ENCODE assay signal across 8 cellular contexts in the genomic region with DNA sequence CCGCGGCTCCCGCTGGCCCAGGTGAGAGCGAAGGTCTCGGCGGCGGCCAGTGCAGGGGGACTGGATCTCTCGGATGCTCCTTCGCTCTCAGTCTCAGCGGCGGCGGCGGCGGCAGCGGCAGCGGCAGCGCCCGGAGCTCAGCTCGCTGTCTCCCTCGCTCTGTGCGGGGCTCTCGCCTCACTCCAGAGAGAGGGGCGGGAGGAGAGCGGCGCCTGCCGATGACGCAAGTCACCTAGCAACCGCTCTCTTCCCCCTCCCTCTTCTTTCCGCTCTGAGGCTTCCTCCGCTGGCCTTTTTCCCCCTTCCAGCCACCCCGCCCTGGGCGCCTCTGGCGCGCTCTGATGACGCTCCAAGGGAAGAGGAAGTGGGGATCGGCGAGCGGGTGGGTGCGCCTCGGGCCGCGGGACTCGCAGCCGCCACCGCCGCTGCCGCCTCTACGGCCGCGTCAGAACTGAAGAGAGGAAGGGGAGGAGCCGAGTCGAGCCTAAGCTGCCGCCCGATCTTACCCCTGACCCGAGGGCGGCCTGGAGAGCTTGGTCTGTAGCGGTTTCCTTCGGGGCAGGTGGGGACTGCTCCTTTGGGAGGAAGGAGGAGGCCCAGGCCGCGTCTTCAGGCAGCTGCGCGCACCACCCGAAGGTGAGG. TPM values are rescaled to one million over a fixed set of nuclear protein-coding genes. Genes with fewer than 3 reads are reported as not detected.
A peak's percentile ranks its signal among the peaks of the same experiment; 100 is the strongest.
DNase-seq lines count a peak whose midpoint lies in the region; ATAC-seq and TF ChIP-seq lines count a peak whose summit lies in the region.

A gene with protein sequence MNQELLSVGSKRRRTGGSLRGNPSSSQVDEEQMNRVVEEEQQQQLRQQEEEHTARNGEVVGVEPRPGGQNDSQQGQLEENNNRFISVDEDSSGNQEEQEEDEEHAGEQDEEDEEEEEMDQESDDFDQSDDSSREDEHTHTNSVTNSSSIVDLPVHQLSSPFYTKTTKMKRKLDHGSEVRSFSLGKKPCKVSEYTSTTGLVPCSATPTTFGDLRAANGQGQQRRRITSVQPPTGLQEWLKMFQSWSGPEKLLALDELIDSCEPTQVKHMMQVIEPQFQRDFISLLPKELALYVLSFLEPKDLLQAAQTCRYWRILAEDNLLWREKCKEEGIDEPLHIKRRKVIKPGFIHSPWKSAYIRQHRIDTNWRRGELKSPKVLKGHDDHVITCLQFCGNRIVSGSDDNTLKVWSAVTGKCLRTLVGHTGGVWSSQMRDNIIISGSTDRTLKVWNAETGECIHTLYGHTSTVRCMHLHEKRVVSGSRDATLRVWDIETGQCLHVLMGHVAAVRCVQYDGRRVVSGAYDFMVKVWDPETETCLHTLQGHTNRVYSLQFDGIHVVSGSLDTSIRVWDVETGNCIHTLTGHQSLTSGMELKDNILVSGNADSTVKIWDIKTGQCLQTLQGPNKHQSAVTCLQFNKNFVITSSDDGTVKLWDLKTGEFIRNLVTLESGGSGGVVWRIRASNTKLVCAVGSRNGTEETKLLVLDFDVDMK (minus strand): TSS at position 190 of the 642 bp plus-strand sequence. CDS start 124,289 bp downstream, outside the sequence.

- H3K79me2 ChIP-seq in parathyroid adenoma = peaks cover 19% of the 10 kb centered on the region

- DNase-seq in GM12864 (ENCODE audit: low read depth) (peak; percentile 97), NCI-H1417 (lab: John Stamatoyannopoulos, UW) (peak; percentile 92 to 99 (median 99)), SW 1271 (lab: John Stamatoyannopoulos, UW) (peak; percentile 77 to 94), Right ventricle myocardium superior (peak; percentile 99), tibial nerve (ENCODE audit: low spot score in 2 of 2) (peak; percentile 97 to 98)
- peak; percentile 98 for DNase-seq in activated naive CD8-positive, alpha-beta T cell treated with anti-CD3 and anti-CD28 coated beads, Interleukin-2, amount 50 U/mL, for 16 hours (ENCODE audit: low read depth, low spot score)

- peak within 1 kb of the TSS; percentile 78 for H3K4me2 ChIP-seq in parathyroid adenoma (ENCODE audit: low read length)

- no peaks in the 10 kb centered on the region for H3K9me3 ChIP-seq in parathyroid adenoma (ENCODE audit: control insufficient read depth, low read length)
- peaks cover 0 to 8% (median 0%) of the 10 kb centered on the region in 4 donors for H3K9me3 ChIP-seq in tibial nerve

- peak within 1 kb of the TSS; percentile 46 for H3K9ac ChIP-seq in parathyroid adenoma

- peak within 1 kb of the TSS; percentile 83 for H3K27ac ChIP-seq in parathyroid adenoma
- peak within 1 kb of the TSS; percentile 77 to 99 (median 95) for H3K27ac ChIP-seq in tibial nerve

- TF ChIP-seq CTCF in GM12864 (IDR thresholded peaks at IDR 0.05; ENCODE audit: low read depth, low read length, missing control alignments) (no peak), parathyroid adenoma (IDR thresholded peaks at IDR 0.05) (no peak), tibial nerve (IDR thresholded peaks at IDR 0.05) (peak in 2 of 5 experiments; percentile 31 to 55)

- 0% methylated on average over 29 to 42 of the region's 63 CpGs for WGBS in tibial nerve, 2 donors

- no peaks in the 10 kb centered on the region for H3K27me3 ChIP-seq in parathyroid adenoma (ENCODE audit: control insufficient read depth, insufficient read depth, low read length)
- H3K27me3 ChIP-seq in tibial nerve = no peaks in the 10 kb centered on the region

- H2AFZ ChIP-seq in parathyroid adenoma = peak within 1 kb of the TSS; percentile 91

- ATAC-seq in HG02759 (IDR thresholded peaks at IDR 0.05; ENCODE audit: unreplicated experiment) (peak; percentile 86), Right ventricle myocardium superior (ENCODE audit: poor library complexity) (peak; percentile 96)

- peak; percentile 93 to 96 for TF ChIP-seq EP300 in tibial nerve (IDR thresholded peaks at IDR 0.05)

- H3K4me1 ChIP-seq in parathyroid adenoma (peaks cover 4% of the 10 kb centered on the region), tibial nerve (peaks cover 0 to 58% (median 42%) of the 10 kb centered on the region in 4 donors)

- H3K4me3 ChIP-seq in GM12864 (ENCODE audit: low read depth, low read length) (peak within 1 kb of the TSS; percentile 91), parathyroid adenoma (ENCODE audit: low read depth, low read length) (peak within 1 kb of the TSS; percentile 71), tibial nerve (peak within 1 kb of the TSS; percentile 87 to 98 (median 92))

- no peaks in the 10 kb centered on the region for H3K36me3 ChIP-seq in parathyroid adenoma (ENCODE audit: control insufficient read depth, insufficient read depth, low read length)
- peaks cover 0 to 20% (median 0%) of the 10 kb centered on the region in 3 donors for H3K36me3 ChIP-seq in tibial nerve

- TF ChIP-seq POLR2A in tibial nerve (IDR thresholded peaks at IDR 0.05) = peak; percentile 40 to 84

- intact Hi-C loops in Right ventricle myocardium superior (cut with DNase I) = no loop called here

RNA-seq across cellular contexts. Expression of the gene that starts here (rescaled TPM):
- 49.6 TPM for total RNA-seq in Right ventricle myocardium superior
- total RNA-seq in tibial nerve = 10 to 100 TPM; 40.8 to 85.7 (median 62.1) TPM

Comparison
In these comparisons a context has a peak if more than half of its experiments do, and no peak if none do; other contexts are left out.
1. Peak in every context shown above with its lines: DNase-seq, ATAC-seq, H3K4me3 ChIP-seq and H3K27ac ChIP-seq.